In genomic region chr9:15837079-15837679, GRCh38 we compare ENCODE assay signal across 8 cellular contexts.
DNase-seq lines count a peak whose midpoint lies in the region; ATAC-seq and TF ChIP-seq lines count a peak whose summit lies in the region.

No MANE protein-coding gene starts in this region.

- no peak overlapping the region for H3K56ac ChIP-seq in mesendoderm (ENCODE audit: low read length)

- no peaks in the 10 kb centered on the region for H3K79me1 ChIP-seq in mesendoderm (ENCODE audit: low read length)

- H3K9ac ChIP-seq in mesendoderm (ENCODE audit: low read length), result no peak overlapping the region

- H3K4me3 ChIP-seq in Peyer's patch (no peak overlapping the region), mesendoderm (ENCODE audit: low read length) (no peak overlapping the region)

- no peak overlapping the region for H2AK5ac ChIP-seq in mesendoderm (ENCODE audit: low read length)

- no peak overlapping the region for H2BK15ac ChIP-seq in mesendoderm (replicated peaks; ENCODE audit: low read depth)

- H3K9me3 ChIP-seq in Peyer's patch, result no peaks in the 10 kb centered on the region

- peak; percentile 4 to 23 for DNase-seq in stimulated activated CD4-positive, alpha-beta T cell treated with anti-CD3 and anti-CD28 coated beads, Interleukin-2, amount 100 ng/mL, for 24 hours
- no peak for DNase-seq in stimulated activated CD4-positive, alpha-beta T cell treated with anti-CD3 and anti-CD28 coated beads, Interleukin-12 subunit alpha, Interleukin-12 subunit beta, amount 100 ng/mL, for 4 hours
- DNase-seq in HuH-7.5 (ENCODE audit: low spot score) (peak; percentile 6), Peyer's patch (peak in 1 of 3 donors; percentile 50), dermis microvascular lymphatic vessel endothelial cell (ENCODE audit: low read depth in 2 of 2) (peak; percentile 16 to 55), mesendoderm (peak; percentile 55), activated gamma-delta T cell (lab: John Stamatoyannopoulos, UW) (no peak)

- H3K27ac ChIP-seq in Peyer's patch (no peak overlapping the region), mesendoderm (ENCODE audit: low read depth, low read length) (no peak overlapping the region)

- H3K27me3 ChIP-seq in Peyer's patch (no peaks in the 10 kb centered on the region), mesendoderm (ENCODE audit: insufficient read depth, low read length, poor library complexity) (no peaks in the 10 kb centered on the region)

- no peaks in the 10 kb centered on the region for H3K36me3 ChIP-seq in Peyer's patch
- H3K36me3 ChIP-seq in mesendoderm (ENCODE audit: control insufficient read depth, insufficient read depth, low read length), result no peaks in the 10 kb centered on the region

- no peak overlapping the region for H3K4me2 ChIP-seq in mesendoderm (ENCODE audit: low read length)

- no peak overlapping the region for H3K18ac ChIP-seq in mesendoderm (ENCODE audit: low read length)

- H4K5ac ChIP-seq in mesendoderm (ENCODE audit: low read length), result no peak overlapping the region

- TF ChIP-seq POLR2A in Peyer's patch (IDR thresholded peaks at IDR 0.05), result no peak

- no peak overlapping the region for H3K4ac ChIP-seq in mesendoderm (ENCODE audit: low read depth, low read length)

- H3K4me1 ChIP-seq in Peyer's patch (no peaks in the 10 kb centered on the region), mesendoderm (ENCODE audit: control insufficient read depth, low read depth, low read length) (no peaks in the 10 kb centered on the region)

- H2BK120ac ChIP-seq in mesendoderm (ENCODE audit: low read depth, low read length), result no peak overlapping the region

- no peaks in the 10 kb centered on the region for H3K79me2 ChIP-seq in mesendoderm (ENCODE audit: control insufficient read depth, insufficient read depth, low read length)

- H2BK5ac ChIP-seq in mesendoderm (ENCODE audit: low read length), result no peak overlapping the region

- ATAC-seq in GM21619 (IDR thresholded peaks at IDR 0.05; ENCODE audit: unreplicated experiment), result peak; percentile 82

- H4K8ac ChIP-seq in mesendoderm (ENCODE audit: low read depth, low read length), result no peak overlapping the region

- no peak overlapping the region for H3K23ac ChIP-seq in mesendoderm (ENCODE audit: low read length)

- peak; percentile 26 to 68 (median 60) for TF ChIP-seq CTCF in Peyer's patch (IDR thresholded peaks at IDR 0.05)

- no CpG with 5 or more reads among the region's 4 CpGs for WGBS in mesendoderm (ENCODE audit: extremely low coverage, insufficient coverage, low lambda C conversion rate)

Comparison
In these comparisons a context has a peak if more than half of its experiments do, and no peak if none do; other contexts are left out.
1. DNase-seq: peak in stimulated activated CD4-positive, alpha-beta T cell treated with anti-CD3 and anti-CD28 coated beads, Interleukin-2, amount 100 ng/mL, for 24 hours (2 of 2), HuH-7.5 (single experiment), dermis microvascular lymphatic vessel endothelial cell (2 of 2) and mesendoderm (single experiment); none in stimulated activated CD4-positive, alpha-beta T cell treated with anti-CD3 and anti-CD28 coated beads, Interleukin-12 subunit alpha, Interleukin-12 subunit beta, amount 100 ng/mL, for 4 hours (single experiment) and activated gamma-delta T cell (single experiment).